Comparison of ENCODE assay signal across 8 cellular contexts in genomic region chrX:51336584-51336983, GRCh38.
DNase-seq lines count a peak whose midpoint lies in the region; ATAC-seq and TF ChIP-seq lines count a peak whose summit lies in the region.

No MANE protein-coding gene starts in this region.

- peak; percentile 50 for TF ChIP-seq CTCF in C4-2B (conservative IDR thresholded peaks at IDR 0.05)
- peak; percentile 59 for TF ChIP-seq CTCF in LNCaP clone FGC (IDR thresholded peaks at IDR 0.05; ENCODE audit: control insufficient read depth, extremely low read depth, insufficient read depth)
- peak; percentile 27 for TF ChIP-seq CTCF in foreskin fibroblast (IDR thresholded peaks at IDR 0.05; ENCODE audit: low read depth, low read length)

- H3K27ac ChIP-seq in C4-2B, result no peak overlapping the region

- ATAC-seq in GM18498 (IDR thresholded peaks at IDR 0.05; ENCODE audit: unreplicated experiment) (peak; percentile 65), GM21619 (IDR thresholded peaks at IDR 0.05; ENCODE audit: unreplicated experiment) (no peak)

- H3K4me3 ChIP-seq in LNCaP clone FGC (ENCODE audit: low read depth, low read length), result no peak overlapping the region
- no peak overlapping the region for H3K4me3 ChIP-seq in foreskin fibroblast (ENCODE audit: low read depth in 1 of 2, low read length in 2 of 2)

- DNase-seq in LNCaP clone FGC (ENCODE audit: low read depth) (no peak), foreskin fibroblast (peak; percentile 9 to 40), putamen (ENCODE audit: low spot score) (peak; percentile 26), NCI-H226 (no peak)
- peak; percentile 9 to 19 for DNase-seq in activated CD4-positive, alpha-beta T cell treated with anti-CD3 and anti-CD28 coated beads for 4 hours

Comparison
In these comparisons a context has a peak if more than half of its experiments do, and no peak if none do; other contexts are left out.
1. DNase-seq: peak in activated CD4-positive, alpha-beta T cell treated with anti-CD3 and anti-CD28 coated beads for 4 hours (2 of 2), foreskin fibroblast (2 of 2) and putamen (single experiment); none in LNCaP clone FGC (single experiment) and NCI-H226 (single experiment).
2. Peak in every context shown above with its lines, with median percentiles within 50 percentile points of each other: CTCF ChIP-seq.